In genomic region chr1:115544131-115544530, GRCh38 we compare ENCODE assay signal across 23 cellular contexts.
DNase-seq lines count a peak whose midpoint lies in the region; ATAC-seq and TF ChIP-seq lines count a peak whose summit lies in the region.
"Had no signal": no experiment of that assay in that cellular context is flagged by ENCODE, and none has a peak within 500 bp of the region (broad histone marks: within the 10 kb centered on the region; RNA-seq: fewer than 3 reads in every experiment).

No MANE protein-coding gene starts in this region.

- DNase-seq in IMR-90 (peak; percentile 62), choroid plexus epithelial cell (ENCODE audit: low read depth) (peak; percentile 51), left lung (no peak), midbrain (lab: John Stamatoyannopoulos, UW) (no peak), NCI-H510A (lab: John Stamatoyannopoulos, UW) (no peak), G401 (ENCODE audit: low spot score) (no peak)
- DNase-seq: activated CD4-positive, alpha-beta T cell treated with anti-CD3 and anti-CD28 coated beads, Interleukin-2, amount 10 ng/mL, durations not matched to agents 24 days and 14 days; activated effector memory CD4-positive, alpha-beta T cell treated with anti-CD3 and anti-CD28 coated beads, Interleukin-2, amount 50 U/mL, for 16 hours; activated T-cell treated with anti-CD3 and anti-CD28 coated beads, Interleukin-2, amount 50 U/mL, for 24 hours; Karpas-422; NCI-H1417; NCI-H2029 treated with DMSO at 0.1 percent for 48 hours; NCI-H748 treated with DMSO at 0.1 percent for 48 hours; right cardiac atrium; SJCRH30; spleen; stimulated activated CD4-positive, alpha-beta T cell treated with anti-CD3 and anti-CD28 coated beads, Interleukin-2, amount 100 ng/mL, for 24 hours; stimulated activated naive CD8-positive, alpha-beta T cell treated with anti-CD3 and anti-CD28 coated beads, Interleukin-15, Interleukin-2, amounts not matched to agents 100 U/mL and 50 U/mL, for 24 hours; WERI-Rb-1 had no signal

- peak overlapping the region; percentile 70 for H2BK5ac ChIP-seq in IMR-90 (ENCODE audit: low read depth, low read length, poor library complexity, severe bottlenecking)

- BruUV-seq in IMR-90 (replicated peaks; lab: Mats Ljungman, UMichigan): no TSS peak

- no peak overlapping the region for H3K9ac ChIP-seq in IMR-90 (ENCODE audit: low read depth, low read length)
- H3K9ac ChIP-seq: BLaER1 had no signal

- H3K4me3 ChIP-seq in IMR-90 (ENCODE audit: insufficient read depth, low read depth, low read length): no peak overlapping the region
- no peak overlapping the region for H3K4me3 ChIP-seq in choroid plexus epithelial cell (ENCODE audit: low read depth, low read length)
- H3K4me3 ChIP-seq in left lung: no peak overlapping the region
- H3K4me3 ChIP-seq: BLaER1, HAP-1, SJCRH30, spleen, vagina had no signal

- no peak overlapping the region for H4K91ac ChIP-seq in IMR-90 (ENCODE audit: insufficient read depth, low read depth, low read length)

- WGBS in IMR-90 (ENCODE audit: extremely low coverage in 2 of 2, insufficient read length in 1 of 2), 2 experiments: 43% methylated on average over 1 of the region's 4 CpGs; no CpG with 5 or more reads in 1 of the 2 experiments

- H2AK5ac ChIP-seq in IMR-90 (ENCODE audit: low read depth, low read length): no peak overlapping the region

- peaks cover 15% of the 10 kb centered on the region for H3K4me1 ChIP-seq in IMR-90 (ENCODE audit: control insufficient read depth, insufficient read depth, low read length)
- peaks cover 0 to 5% of the 10 kb centered on the region in 2 donors for H3K4me1 ChIP-seq in left lung
- H3K4me1 ChIP-seq: HAP-1 had no signal

- H3K9me3 ChIP-seq in IMR-90 (ENCODE audit: control insufficient read depth, insufficient read depth, low read length): no peaks in the 10 kb centered on the region
- no peaks in the 10 kb centered on the region for H3K9me3 ChIP-seq in left lung
- H3K9me3 ChIP-seq: BLaER1, HAP-1, SJCRH30, spleen, vagina had no signal

- H2AK9ac ChIP-seq in IMR-90 (replicated peaks; ENCODE audit: low read depth, low read length, poor library complexity): no peak overlapping the region

- H4K5ac ChIP-seq in IMR-90 (ENCODE audit: low read depth, low read length): no peak overlapping the region

- H2BK15ac ChIP-seq in IMR-90 (ENCODE audit: low read depth, low read length): 0 out of 3 replicates have a peak overlapping the region, but pooled peaks have one; percentile 1

- peaks cover 14% of the 10 kb centered on the region for H3K9me1 ChIP-seq in IMR-90 (ENCODE audit: insufficient read depth, low read length)

- CTCF ChIA-PET in IMR-90 (lab: Yijun Ruan, JAX): no interaction called here

- no peak for TF ChIP-seq RAD21 in IMR-90 (IDR thresholded peaks at IDR 0.05; ENCODE audit: low read length)

- peak overlapping the region; percentile 74; the same call in 1 of the 2 replicates for H2BK20ac ChIP-seq in IMR-90 (ENCODE audit: low read depth, low read length)

- ATAC-seq in IMR-90 (ENCODE audit: low read depth) (no peak), left lung (peak; percentile 50), GM19328 (IDR thresholded peaks at IDR 0.05; ENCODE audit: unreplicated experiment) (no peak)
- ATAC-seq: right cardiac atrium; stimulated activated naive CD8-positive, alpha-beta T cell treated with anti-CD3 and anti-CD28 coated beads, Interleukin-15, Interleukin-2, amounts not matched to agents 100 U/mL and 50 U/mL, for 24 hours had no signal

- H2AFZ ChIP-seq in IMR-90 (replicated peaks; ENCODE audit: low read length, poor library complexity): no peak overlapping the region

- H3K27ac ChIP-seq in IMR-90 (ENCODE audit: insufficient read depth, low read length) (no peak overlapping the region), left lung (no peak overlapping the region)
- H3K27ac ChIP-seq: BLaER1, spleen, vagina, WERI-Rb-1 had no signal

- in situ Hi-C loops in IMR-90 (cut with MboI; ENCODE audit: low sequenced_read_pairs) (no loop called here), G401 (cut with HindIII; ENCODE audit: low sequenced_read_pairs) (no loop called here)

- no peak for TF ChIP-seq POLR2A in IMR-90 (IDR thresholded peaks at IDR 0.05; ENCODE audit: low read depth, low read length)

- H3K56ac ChIP-seq in IMR-90 (ENCODE audit: extremely low read depth, insufficient read depth, low read length): no peak overlapping the region

- no peaks in the 10 kb centered on the region for H3K36me3 ChIP-seq in IMR-90 (ENCODE audit: control insufficient read depth, insufficient read depth, low read length)
- no peaks in the 10 kb centered on the region for H3K36me3 ChIP-seq in left lung
- H3K36me3 ChIP-seq: BLaER1, HAP-1, SJCRH30, spleen, vagina, WERI-Rb-1 had no signal

- H3K18ac ChIP-seq in IMR-90 (ENCODE audit: low read depth, low read length): no peak overlapping the region

- intact Hi-C loops in IMR-90 (cut with micrococcal nuclease): loop anchor here (10.0 kb wide), 1 partner anchor 289 kb away; no protein-coding TSS in a partner anchor
- intact Hi-C loops in left lung (cut with DNase I): no loop called here

- no peak for TF ChIP-seq CTCF in IMR-90 (conservative IDR thresholded peaks at IDR 0.05; ENCODE audit: low read depth, low read length)
- TF ChIP-seq CTCF in choroid plexus epithelial cell (conservative IDR thresholded peaks at IDR 0.05; ENCODE audit: low read depth, low read length): no peak
- no peak for TF ChIP-seq CTCF in left lung (IDR thresholded peaks at IDR 0.05)

- H3K14ac ChIP-seq in IMR-90 (replicated peaks; ENCODE audit: low read depth, low read length): peak overlapping the region; percentile 45; the same call in 1 of the 2 replicates

- no peak overlapping the region; a peak in 1 of 4 replicates for H4K8ac ChIP-seq in IMR-90 (ENCODE audit: low read depth in 2 of 2, low read length in 2 of 2)

- H4K20me1 ChIP-seq in IMR-90 (ENCODE audit: insufficient read depth, low read length): no peaks in the 10 kb centered on the region
- H4K20me1 ChIP-seq: BLaER1 had no signal

- H3K27me3 ChIP-seq in IMR-90 (ENCODE audit: control insufficient read depth, insufficient read depth, low read length) (no peaks in the 10 kb centered on the region), left lung (no peaks in the 10 kb centered on the region)
- H3K27me3 ChIP-seq: BLaER1, SJCRH30, vagina had no signal

- 0 out of 4 replicates have a peak, but pooled peaks cover 0 to 3% of the 10 kb centered on the region in 2 experiments for H3K79me1 ChIP-seq in IMR-90 (ENCODE audit: low read depth in 1 of 2, low read length in 2 of 2)

- peak overlapping the region; percentile 70 for H3K4ac ChIP-seq in IMR-90 (ENCODE audit: low read depth, low read length)

- H3K23ac ChIP-seq in IMR-90 (ENCODE audit: low read depth, low read length): 0 out of 2 replicates have a peak overlapping the region, but pooled peaks have one; percentile 65

- dilution Hi-C loops in IMR-90 (cut with HindIII; ENCODE audit: low sequenced_read_pairs, unreplicated experiment): no loop called here

- H3K4me2 ChIP-seq in IMR-90 (ENCODE audit: low read depth, low read length): no peak overlapping the region

- POLR2A ChIA-PET in IMR-90 (lab: Charles Lee; ENCODE audit: unreplicated experiment): interaction anchor here (0.6 kb wide), 1 partner anchor 21 kb away, joined by 3 read pairs; no protein-coding TSS in a partner anchor

- H2BK120ac ChIP-seq in IMR-90 (ENCODE audit: low read depth, low read length): peak overlapping the region; percentile 64; the same call in 1 of the 2 replicates

TF ChIP-seq in IMR-90, 13 proteins besides CTCF, POLR2A, EP300 and RAD21:
- TF ChIP-seq CEBPB (IDR thresholded peaks at IDR 0.05; ENCODE audit: low read depth, low read length) (peak; percentile 89), MXI1 (IDR thresholded peaks at IDR 0.05; ENCODE audit: borderline replicate concordance, low read depth, low read length) (no peak)

Comparison
In these comparisons a context has a peak if more than half of its experiments do, and no peak if none do; other contexts are left out.
1. DNase-seq: peak in IMR-90 (single experiment) and choroid plexus epithelial cell (single experiment); none in left lung (0 of 2), midbrain (single experiment), NCI-H510A (single experiment) and G401 (single experiment).